ENCODE assay signal across 12 cellular contexts in the genomic region with DNA sequence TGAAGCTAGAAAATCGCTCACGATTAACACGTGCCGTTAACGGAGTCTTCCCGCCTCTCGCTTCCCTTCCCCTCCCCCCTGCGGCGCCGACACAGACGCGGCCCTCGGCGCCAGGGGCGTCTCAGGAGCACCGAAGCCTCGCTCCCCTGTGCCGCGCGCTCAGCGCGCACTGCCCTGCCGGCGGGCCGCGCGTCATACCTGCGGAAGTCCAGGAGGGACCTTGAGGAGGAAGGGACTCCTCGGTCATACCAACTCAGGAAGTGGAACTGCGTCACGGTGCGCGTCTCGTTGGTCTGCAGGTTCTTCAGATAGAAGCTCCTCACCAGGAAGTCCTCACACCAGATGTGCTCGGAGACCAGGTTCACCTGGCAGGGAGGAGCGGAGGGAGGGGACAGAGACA.
DNase-seq lines count a peak whose midpoint lies in the region; ATAC-seq, FAIRE-seq and TF ChIP-seq lines count a peak whose summit lies in the region.
"Had no signal": no experiment of that assay in that cellular context is flagged by ENCODE, and none has a peak within 500 bp of the region (broad histone marks: within the 10 kb centered on the region; RNA-seq: fewer than 3 reads in every experiment).

No MANE protein-coding gene starts in this region.

- H3K4me3 Mint-ChIP-seq in activated naive CD4-positive, alpha-beta T cell treated with anti-CD3 and anti-CD28 coated beads for 36 hours, result peak overlapping the region; percentile 73

- H3K27me3 ChIP-seq in left ventricle myocardium inferior (ENCODE audit: low read depth) (peaks cover 55% of the 10 kb centered on the region), small intestine (ENCODE audit: control insufficient read depth in 2 of 2, insufficient read depth in 2 of 2, low read length in 2 of 2) (no peaks in the 10 kb centered on the region), H7 (ENCODE audit: control insufficient read depth, insufficient read depth, low read length) (no peaks in the 10 kb centered on the region)

- no peaks in the 10 kb centered on the region for H3K27me3 Mint-ChIP-seq in activated naive CD4-positive, alpha-beta T cell treated with anti-CD3 and anti-CD28 coated beads for 36 hours (ENCODE audit: low read depth)

- no peak for ATAC-seq in left cardiac atrium
- no peak for ATAC-seq in HG02571 (IDR thresholded peaks at IDR 0.05; ENCODE audit: unreplicated experiment)
- no peak for ATAC-seq in HG03442 (IDR thresholded peaks at IDR 0.05; ENCODE audit: unreplicated experiment)

- H3K4me1 ChIP-seq in left ventricle myocardium inferior (no peaks in the 10 kb centered on the region), small intestine (ENCODE audit: control insufficient read depth in 2 of 2, insufficient read depth in 1 of 2, low read depth in 1 of 2, low read length in 1 of 2) (no peaks in the 10 kb centered on the region)

- intact Hi-C loops in left ventricle myocardium inferior (cut with micrococcal nuclease), result no loop called here
- intact Hi-C loops in left cardiac atrium (cut with DNase I), result no loop called here
- intact Hi-C loops in activated naive CD4-positive, alpha-beta T cell treated with anti-CD3 and anti-CD28 coated beads for 36 hours (cut with micrococcal nuclease), result loop anchor here (2.0 kb wide), 1 partner anchor 36 kb away; no protein-coding TSS in a partner anchor

- no peak for FAIRE-seq in small intestine (lab: Jason Lieb, UNC)
- no peak for FAIRE-seq in urothelium cell line (lab: Jason Lieb, UNC)
- FAIRE-seq: GM18507 had no signal

- peak overlapping the region; percentile 63 for H3K27ac Mint-ChIP-seq in activated naive CD4-positive, alpha-beta T cell treated with anti-CD3 and anti-CD28 coated beads for 36 hours

- no peaks in the 10 kb centered on the region for H3K9me3 ChIP-seq in left ventricle myocardium inferior (replicated peaks)
- no peaks in the 10 kb centered on the region for H3K9me3 ChIP-seq in small intestine (ENCODE audit: control insufficient read depth, low read depth)

- H3K27ac ChIP-seq in left ventricle myocardium inferior (replicated peaks), result no peak overlapping the region
- H3K27ac ChIP-seq in small intestine (ENCODE audit: low read depth in 1 of 2, low read length in 1 of 2), result no peak overlapping the region

- CTCF ChIA-PET in activated naive CD4-positive, alpha-beta T cell treated with anti-CD3 and anti-CD28 coated beads for 36 hours (lab: Charles Lee), result no interaction called here

- no peak for TF ChIP-seq CTCF in left ventricle myocardium inferior (IDR thresholded peaks at IDR 0.05; ENCODE audit: borderline replicate concordance)

- H3K4me3 ChIP-seq in left ventricle myocardium inferior (peak overlapping the region; percentile 34), small intestine (ENCODE audit: low read depth in 1 of 2, low read length in 2 of 2) (peak overlapping the region in 1 of 2 donors; percentile 48), H7 (ENCODE audit: insufficient read depth, low read depth, low read length) (no peak overlapping the region)

- H3K4me1 Mint-ChIP-seq in activated naive CD4-positive, alpha-beta T cell treated with anti-CD3 and anti-CD28 coated beads for 36 hours (ENCODE audit: low read depth), result peaks cover 23% of the 10 kb centered on the region

- no peaks in the 10 kb centered on the region for H3K36me3 Mint-ChIP-seq in activated naive CD4-positive, alpha-beta T cell treated with anti-CD3 and anti-CD28 coated beads for 36 hours (ENCODE audit: low read depth)

- H3K9me3 Mint-ChIP-seq in activated naive CD4-positive, alpha-beta T cell treated with anti-CD3 and anti-CD28 coated beads for 36 hours, result no peaks in the 10 kb centered on the region

- H3K36me3 ChIP-seq in left ventricle myocardium inferior (no peaks in the 10 kb centered on the region), small intestine (ENCODE audit: control insufficient read depth in 2 of 2, insufficient read depth in 2 of 2, low read length in 2 of 2) (no peaks in the 10 kb centered on the region), H7 (replicated peaks; ENCODE audit: control insufficient read depth, insufficient read depth, low read length) (no peaks in the 10 kb centered on the region)

- DNase-seq in left ventricle myocardium inferior (no peak), left cardiac atrium (no peak), small intestine (peak; percentile 65), urothelium cell line (ENCODE audit: low spot score) (peak; percentile 54), H7 (no peak)
- DNase-seq in activated naive CD4-positive, alpha-beta T cell treated with anti-CD3 and anti-CD28 coated beads for 36 hours, result peak; percentile 79
- DNase-seq: foreskin fibroblast, NCI-H1694 treated with DMSO at 0.1 percent for 48 hours, nucleus accumbens had no signal

- WGBS in small intestine, 3 donors, result 37 to 56% (median 53%) methylated on average over 36 of the region's 36 CpGs

Comparison
In these comparisons a context has a peak if more than half of its experiments do, and no peak if none do; other contexts are left out.
1. DNase-seq: peak in activated naive CD4-positive, alpha-beta T cell treated with anti-CD3 and anti-CD28 coated beads for 36 hours (single experiment), small intestine (single experiment) and urothelium cell line (single experiment); none in left ventricle myocardium inferior (single experiment), left cardiac atrium (single experiment) and H7 (single experiment).